ENCODE assay signal across 21 cellular contexts in genomic region chr3:148682997-148683396, GRCh38. TPM values are rescaled to one million over a fixed set of nuclear protein-coding genes. Genes with fewer than 3 reads are reported as not detected.
"Had no signal": no experiment of that assay in that cellular context is flagged by ENCODE, and none has a peak within 500 bp of the region (broad histone marks: within the 10 kb centered on the region; RNA-seq: fewer than 3 reads in every experiment).

No MANE protein-coding gene starts in this region.

- H3K4me3 ChIP-seq: esophagus muscularis mucosa, gastrocnemius medialis, lower lobe of right lung, prostate gland, stomach, thoracic aorta, transverse colon had no signal

- H3K27me3 ChIP-seq: esophagus muscularis mucosa, gastrocnemius medialis, stomach, transverse colon had no signal

- ATAC-seq: effector memory CD8-positive, alpha-beta T cell; gastrocnemius medialis; left colon; lower lobe of right lung had no signal

- H3K9me3 ChIP-seq: esophagus muscularis mucosa, gastrocnemius medialis, lower lobe of right lung, prostate gland, stomach, thoracic aorta, transverse colon had no signal

- H3K36me3 ChIP-seq: esophagus muscularis mucosa, gastrocnemius medialis, lower lobe of right lung, prostate gland, stomach, thoracic aorta, transverse colon had no signal

- FAIRE-seq: colon, keratinocyte had no signal

- DNase-seq: effector memory CD8-positive, alpha-beta T cell; immature natural killer cell; left colon; lower lobe of right lung; mesenchymal stem cell; midbrain; occipital lobe; retina; small intestine; stimulated activated CD4-positive, alpha-beta T cell treated with anti-CD3 and anti-CD28 coated beads, Interleukin-12 subunit alpha, Interleukin-12 subunit beta, amount 100 ng/mL, for 4 hours; stimulated activated naive CD4-positive, alpha-beta T cell; stomach; transverse colon had no signal

- H3K4me1 ChIP-seq: gastrocnemius medialis, lower lobe of right lung, parathyroid adenoma, prostate gland, stomach, transverse colon had no signal

- H3K27ac ChIP-seq: epithelial cell of prostate, esophagus muscularis mucosa, gastrocnemius medialis, lower lobe of right lung, parathyroid adenoma, prostate gland, stomach, thoracic aorta, transverse colon had no signal

RNA-seq across cellular contexts. Expression of gene AGTR1, which starts 14.7 kb away (rescaled TPM):
- polyA plus RNA-seq: immature natural killer cell, keratinocyte had no signal
